In the genomic region with DNA sequence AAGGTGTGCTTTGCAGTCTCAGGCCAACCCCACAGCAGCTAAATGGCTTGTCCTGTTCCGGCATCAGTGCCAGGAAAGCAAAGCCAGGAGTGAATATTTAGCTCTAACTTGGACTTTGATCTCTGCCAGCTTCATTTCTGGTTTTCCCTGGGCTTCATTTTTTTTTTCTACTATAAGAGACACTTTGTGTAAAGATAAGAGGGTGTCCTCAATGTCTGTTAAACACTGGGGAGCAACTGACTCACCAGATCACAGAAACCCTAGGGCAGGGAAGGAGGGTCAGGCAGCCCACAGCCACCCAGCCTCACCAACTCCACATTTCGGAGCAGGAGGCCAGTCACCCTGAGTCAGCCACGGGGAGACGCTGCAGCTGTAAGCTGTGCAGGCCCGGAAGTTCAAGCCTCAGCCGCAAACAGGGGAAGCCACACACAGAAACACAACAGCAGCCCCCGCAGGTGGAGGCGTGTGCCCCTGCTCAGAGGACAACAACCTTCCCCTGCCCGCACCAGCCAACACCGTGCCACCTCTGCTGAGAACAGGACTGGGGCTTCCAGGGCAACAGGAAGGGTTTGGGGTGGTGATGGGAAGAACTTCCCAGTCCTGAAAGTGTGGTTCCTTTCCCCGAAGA, we compare ENCODE assay signal across 1 cellular context.
A peak's percentile ranks its signal among the peaks of the same experiment; 100 is the strongest.
TF ChIP-seq lines count a peak whose summit lies in the region.

No MANE protein-coding gene starts in this region.

TF ChIP-seq in HepG2, 621 proteins besides CTCF, POLR2A, EP300 and RAD21 (continued from another document and continues in another):
- TF ChIP-seq, protein P1, sequence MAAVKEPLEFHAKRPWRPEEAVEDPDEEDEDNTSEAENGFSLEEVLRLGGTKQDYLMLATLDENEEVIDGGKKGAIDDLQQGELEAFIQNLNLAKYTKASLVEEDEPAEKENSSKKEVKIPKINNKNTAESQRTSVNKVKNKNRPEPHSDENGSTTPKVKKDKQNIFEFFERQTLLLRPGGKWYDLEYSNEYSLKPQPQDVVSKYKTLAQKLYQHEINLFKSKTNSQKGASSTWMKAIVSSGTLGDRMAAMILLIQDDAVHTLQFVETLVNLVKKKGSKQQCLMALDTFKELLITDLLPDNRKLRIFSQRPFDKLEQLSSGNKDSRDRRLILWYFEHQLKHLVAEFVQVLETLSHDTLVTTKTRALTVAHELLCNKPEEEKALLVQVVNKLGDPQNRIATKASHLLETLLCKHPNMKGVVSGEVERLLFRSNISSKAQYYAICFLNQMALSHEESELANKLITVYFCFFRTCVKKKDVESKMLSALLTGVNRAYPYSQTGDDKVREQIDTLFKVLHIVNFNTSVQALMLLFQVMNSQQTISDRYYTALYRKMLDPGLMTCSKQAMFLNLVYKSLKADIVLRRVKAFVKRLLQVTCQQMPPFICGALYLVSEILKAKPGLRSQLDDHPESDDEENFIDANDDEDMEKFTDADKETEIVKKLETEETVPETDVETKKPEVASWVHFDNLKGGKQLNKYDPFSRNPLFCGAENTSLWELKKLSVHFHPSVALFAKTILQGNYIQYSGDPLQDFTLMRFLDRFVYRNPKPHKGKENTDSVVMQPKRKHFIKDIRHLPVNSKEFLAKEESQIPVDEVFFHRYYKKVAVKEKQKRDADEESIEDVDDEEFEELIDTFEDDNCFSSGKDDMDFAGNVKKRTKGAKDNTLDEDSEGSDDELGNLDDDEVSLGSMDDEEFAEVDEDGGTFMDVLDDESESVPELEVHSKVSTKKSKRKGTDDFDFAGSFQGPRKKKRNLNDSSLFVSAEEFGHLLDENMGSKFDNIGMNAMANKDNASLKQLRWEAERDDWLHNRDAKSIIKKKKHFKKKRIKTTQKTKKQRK (IDR thresholded peaks at IDR 0.05; ENCODE audit: low read length) = no peak
- no peak for TF ChIP-seq KDM5B (CRISPR knock-in tag; IDR thresholded peaks at IDR 0.05; ENCODE audit: borderline replicate concordance)
- TF ChIP-seq, protein P2, sequence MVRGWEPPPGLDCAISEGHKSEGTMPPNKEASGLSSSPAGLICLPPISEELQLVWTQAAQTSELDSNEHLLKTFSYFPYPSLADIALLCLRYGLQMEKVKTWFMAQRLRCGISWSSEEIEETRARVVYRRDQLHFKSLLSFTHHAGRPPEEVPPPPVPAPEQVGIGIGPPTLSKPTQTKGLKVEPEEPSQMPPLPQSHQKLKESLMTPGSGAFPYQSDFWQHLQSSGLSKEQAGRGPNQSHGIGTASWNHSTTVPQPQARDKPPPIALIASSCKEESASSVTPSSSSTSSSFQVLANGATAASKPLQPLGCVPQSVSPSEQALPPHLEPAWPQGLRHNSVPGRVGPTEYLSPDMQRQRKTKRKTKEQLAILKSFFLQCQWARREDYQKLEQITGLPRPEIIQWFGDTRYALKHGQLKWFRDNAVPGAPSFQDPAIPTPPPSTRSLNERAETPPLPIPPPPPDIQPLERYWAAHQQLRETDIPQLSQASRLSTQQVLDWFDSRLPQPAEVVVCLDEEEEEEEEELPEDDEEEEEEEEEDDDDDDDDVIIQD (CRISPR knock-in tag; IDR thresholded peaks at IDR 0.05; ENCODE audit: low read depth) = no peak
- TF ChIP-seq ZNF282 (IDR thresholded peaks at IDR 0.05; ENCODE audit: partially characterized antibody) = no peak
- no peak for TF ChIP-seq ZXDC (CRISPR knock-in tag; IDR thresholded peaks at IDR 0.05)
- no peak; the same call in 1 of the 2 replicates for TF ChIP-seq ETV6 (CRISPR knock-in tag; conservative IDR thresholded peaks at IDR 0.05)
- TF ChIP-seq CHCHD3 (CRISPR knock-in tag; IDR thresholded peaks at IDR 0.05) = no peak
- no peak for TF ChIP-seq NR2F1 (CRISPR knock-in tag; IDR thresholded peaks at IDR 0.05)
- no peak; a peak in 1 of 4 replicates for TF ChIP-seq REST (IDR thresholded peaks at IDR 0.05; ENCODE audit: borderline replicate concordance in 1 of 2, low read depth in 1 of 2, low read length in 2 of 2)
- TF ChIP-seq ZNF101 (CRISPR knock-in tag; IDR thresholded peaks at IDR 0.05; ENCODE audit: borderline replicate concordance, low read depth) = no peak
- peak; percentile 80 for TF ChIP-seq NCOR1 (IDR thresholded peaks at IDR 0.05; ENCODE audit: borderline replicate concordance, low read length)
- no peak for TF ChIP-seq ZFP37 (CRISPR knock-in tag; IDR thresholded peaks at IDR 0.05; ENCODE audit: borderline replicate concordance)
- TF ChIP-seq ZNF326 (CRISPR knock-in tag; IDR thresholded peaks at IDR 0.05; ENCODE audit: borderline replicate concordance) = no peak
- no peak for TF ChIP-seq ZNF530 (CRISPR knock-in tag; IDR thresholded peaks at IDR 0.05; ENCODE audit: low read depth)
- no peak for TF ChIP-seq ZNF615 (CRISPR knock-in tag; IDR thresholded peaks at IDR 0.05; ENCODE audit: borderline replicate concordance)
- TF ChIP-seq ZNF558 (CRISPR knock-in tag; IDR thresholded peaks at IDR 0.05; ENCODE audit: borderline replicate concordance) = no peak
- TF ChIP-seq, protein P3, sequence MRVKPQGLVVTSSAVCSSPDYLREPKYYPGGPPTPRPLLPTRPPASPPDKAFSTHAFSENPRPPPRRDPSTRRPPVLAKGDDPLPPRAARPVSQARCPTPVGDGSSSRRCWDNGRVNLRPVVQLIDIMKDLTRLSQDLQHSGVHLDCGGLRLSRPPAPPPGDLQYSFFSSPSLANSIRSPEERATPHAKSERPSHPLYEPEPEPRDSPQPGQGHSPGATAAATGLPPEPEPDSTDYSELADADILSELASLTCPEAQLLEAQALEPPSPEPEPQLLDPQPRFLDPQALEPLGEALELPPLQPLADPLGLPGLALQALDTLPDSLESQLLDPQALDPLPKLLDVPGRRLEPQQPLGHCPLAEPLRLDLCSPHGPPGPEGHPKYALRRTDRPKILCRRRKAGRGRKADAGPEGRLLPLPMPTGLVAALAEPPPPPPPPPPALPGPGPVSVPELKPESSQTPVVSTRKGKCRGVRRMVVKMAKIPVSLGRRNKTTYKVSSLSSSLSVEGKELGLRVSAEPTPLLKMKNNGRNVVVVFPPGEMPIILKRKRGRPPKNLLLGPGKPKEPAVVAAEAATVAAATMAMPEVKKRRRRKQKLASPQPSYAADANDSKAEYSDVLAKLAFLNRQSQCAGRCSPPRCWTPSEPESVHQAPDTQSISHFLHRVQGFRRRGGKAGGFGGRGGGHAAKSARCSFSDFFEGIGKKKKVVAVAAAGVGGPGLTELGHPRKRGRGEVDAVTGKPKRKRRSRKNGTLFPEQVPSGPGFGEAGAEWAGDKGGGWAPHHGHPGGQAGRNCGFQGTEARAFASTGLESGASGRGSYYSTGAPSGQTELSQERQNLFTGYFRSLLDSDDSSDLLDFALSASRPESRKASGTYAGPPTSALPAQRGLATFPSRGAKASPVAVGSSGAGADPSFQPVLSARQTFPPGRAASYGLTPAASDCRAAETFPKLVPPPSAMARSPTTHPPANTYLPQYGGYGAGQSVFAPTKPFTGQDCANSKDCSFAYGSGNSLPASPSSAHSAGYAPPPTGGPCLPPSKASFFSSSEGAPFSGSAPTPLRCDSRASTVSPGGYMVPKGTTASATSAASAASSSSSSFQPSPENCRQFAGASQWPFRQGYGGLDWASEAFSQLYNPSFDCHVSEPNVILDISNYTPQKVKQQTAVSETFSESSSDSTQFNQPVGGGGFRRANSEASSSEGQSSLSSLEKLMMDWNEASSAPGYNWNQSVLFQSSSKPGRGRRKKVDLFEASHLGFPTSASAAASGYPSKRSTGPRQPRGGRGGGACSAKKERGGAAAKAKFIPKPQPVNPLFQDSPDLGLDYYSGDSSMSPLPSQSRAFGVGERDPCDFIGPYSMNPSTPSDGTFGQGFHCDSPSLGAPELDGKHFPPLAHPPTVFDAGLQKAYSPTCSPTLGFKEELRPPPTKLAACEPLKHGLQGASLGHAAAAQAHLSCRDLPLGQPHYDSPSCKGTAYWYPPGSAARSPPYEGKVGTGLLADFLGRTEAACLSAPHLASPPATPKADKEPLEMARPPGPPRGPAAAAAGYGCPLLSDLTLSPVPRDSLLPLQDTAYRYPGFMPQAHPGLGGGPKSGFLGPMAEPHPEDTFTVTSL (CRISPR knock-in tag; IDR thresholded peaks at IDR 0.05; ENCODE audit: borderline replicate concordance) = no peak
- TF ChIP-seq SCMH1 (CRISPR knock-in tag; IDR thresholded peaks at IDR 0.05; ENCODE audit: borderline replicate concordance) = no peak
- no peak; the same call in 1 of the 2 replicates for TF ChIP-seq TGIF2 (CRISPR knock-in tag; IDR thresholded peaks at IDR 0.05)
- TF ChIP-seq ZNF816 (CRISPR knock-in tag; IDR thresholded peaks at IDR 0.05; ENCODE audit: borderline replicate concordance) = peak; percentile 74; the same call in 1 of the 2 replicates
- TF ChIP-seq, protein P4, sequence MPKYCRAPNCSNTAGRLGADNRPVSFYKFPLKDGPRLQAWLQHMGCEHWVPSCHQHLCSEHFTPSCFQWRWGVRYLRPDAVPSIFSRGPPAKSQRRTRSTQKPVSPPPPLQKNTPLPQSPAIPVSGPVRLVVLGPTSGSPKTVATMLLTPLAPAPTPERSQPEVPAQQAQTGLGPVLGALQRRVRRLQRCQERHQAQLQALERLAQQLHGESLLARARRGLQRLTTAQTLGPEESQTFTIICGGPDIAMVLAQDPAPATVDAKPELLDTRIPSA (CRISPR knock-in tag; IDR thresholded peaks at IDR 0.05; ENCODE audit: borderline replicate concordance) = no peak
- TF ChIP-seq, protein P5, sequence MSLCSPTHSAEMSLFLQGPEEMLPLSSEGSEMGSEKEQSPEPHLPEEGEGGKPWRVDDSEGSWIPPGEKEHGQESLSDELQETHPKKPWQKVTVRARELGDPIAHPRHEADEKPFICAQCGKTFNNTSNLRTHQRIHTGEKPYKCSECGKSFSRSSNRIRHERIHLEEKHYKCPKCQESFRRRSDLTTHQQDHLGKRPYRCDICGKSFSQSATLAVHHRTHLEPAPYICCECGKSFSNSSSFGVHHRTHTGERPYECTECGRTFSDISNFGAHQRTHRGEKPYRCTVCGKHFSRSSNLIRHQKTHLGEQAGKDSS (CRISPR knock-in tag; IDR thresholded peaks at IDR 0.05; ENCODE audit: borderline replicate concordance, low read depth) = no peak
- TF ChIP-seq NPAS2 (CRISPR knock-in tag; IDR thresholded peaks at IDR 0.05; ENCODE audit: borderline replicate concordance) = no peak
- TF ChIP-seq RBM22 (optimal IDR thresholded peaks at IDR 0.05; ENCODE audit: low read length) = peak; percentile 75
- TF ChIP-seq ZNF367 (CRISPR knock-in tag; IDR thresholded peaks at IDR 0.05; ENCODE audit: borderline replicate concordance) = no peak
- TF ChIP-seq ZNF720 (CRISPR knock-in tag; IDR thresholded peaks at IDR 0.05) = no peak
- TF ChIP-seq SIN3A (IDR thresholded peaks at IDR 0.05; ENCODE audit: borderline replicate concordance, low read depth, low read length) = peak; percentile 65; the same call in 1 of the 2 replicates
- no peak for TF ChIP-seq TCF7 (IDR thresholded peaks at IDR 0.05; ENCODE audit: low read depth)
- peak; percentile 34; the same call in 1 of the 2 replicates for TF ChIP-seq PHF8 (CRISPR knock-in tag; IDR thresholded peaks at IDR 0.05)
- TF ChIP-seq ZKSCAN8 (CRISPR knock-in tag; IDR thresholded peaks at IDR 0.05; ENCODE audit: borderline replicate concordance) = 0 out of 2 replicates have a peak, but pooled peaks have one; percentile 24
- peak; percentile 10; the same call in 1 of the 2 replicates for TF ChIP-seq THAP11 (CRISPR knock-in tag; IDR thresholded peaks at IDR 0.05)
- TF ChIP-seq FOSL2 (CRISPR knock-in tag; IDR thresholded peaks at IDR 0.05) = peak; percentile 84
- TF ChIP-seq ZNF567 (CRISPR knock-in tag; IDR thresholded peaks at IDR 0.05; ENCODE audit: borderline replicate concordance) = no peak
- 0 out of 2 replicates have a peak, but pooled peaks have one; percentile 36 for TF ChIP-seq KDM6A (CRISPR knock-in tag; IDR thresholded peaks at IDR 0.05; ENCODE audit: low read depth)
- peak; percentile 89; the same call in 1 of the 2 replicates for TF ChIP-seq ZNF713 (CRISPR knock-in tag; IDR thresholded peaks at IDR 0.05)
- TF ChIP-seq ELF1 (CRISPR knock-in tag; IDR thresholded peaks at IDR 0.05) = peak; percentile 84
- no peak for TF ChIP-seq IKZF1 (IDR thresholded peaks at IDR 0.05)
- no peak for TF ChIP-seq ZNF446 (CRISPR knock-in tag; IDR thresholded peaks at IDR 0.05)
